In genomic region chr3:122389892-122390291, GRCh38 we compare ENCODE assay signal across 16 cellular contexts. TPM values are rescaled to one million over a fixed set of nuclear protein-coding genes. Genes with fewer than 3 reads are reported as not detected.
DNase-seq lines count a peak whose midpoint lies in the region; ATAC-seq and TF ChIP-seq lines count a peak whose summit lies in the region.
"Had no signal": no experiment of that assay in that cellular context is flagged by ENCODE, and none has a peak within 500 bp of the region (broad histone marks: within the 10 kb centered on the region; RNA-seq: fewer than 3 reads in every experiment).

No MANE protein-coding gene starts in this region.

- DNase-seq in heart right ventricle (no peak), right atrium auricular region (ENCODE audit: low spot score) (no peak), adrenal gland (no peak), left lobe of liver (ENCODE audit: low spot score) (no peak), iPS-NIHi7 (ENCODE audit: extremely low spot score) (no peak)
- DNase-seq: CD8-positive, alpha-beta T cell; COR-L47; DMS153; DMS79 treated with DMSO at 0.1 percent for 48 hours; EL; GOT3; H9 had no signal

- H3K4me3 Mint-ChIP-seq in stimulated activated memory B cell treated with anti-CD40 and anti-IgM and Interleukin-4, amounts not matched to agents 10 μg/mL and 1 μg/mL and 100 μg/mL, for 72 hours: no peak overlapping the region
- H3K4me3 Mint-ChIP-seq: B cell; CD14-positive monocyte; CD8-positive, alpha-beta T cell; H9 had no signal

- peaks cover 23% of the 10 kb centered on the region for H3K4me1 Mint-ChIP-seq in stimulated activated memory B cell treated with anti-CD40 and anti-IgM and Interleukin-4, amounts not matched to agents 10 μg/mL and 1 μg/mL and 100 μg/mL, for 72 hours

- H3K27me3 Mint-ChIP-seq in stimulated activated memory B cell treated with anti-CD40 and anti-IgM and Interleukin-4, amounts not matched to agents 10 μg/mL and 1 μg/mL and 100 μg/mL, for 72 hours: no peaks in the 10 kb centered on the region
- H3K27me3 Mint-ChIP-seq: B cell had no signal

- WGBS in heart right ventricle, 2 donors: 81 to 85% methylated on average over 4 of the region's 4 CpGs
- WGBS in adrenal gland, 4 donors: 79 to 86% (median 82%) methylated on average over 4 of the region's 4 CpGs

- intact Hi-C loops in heart right ventricle (cut with DNase I) (loop anchor here in 8 of 10 donors (5.0 to 10.0 kb wide), 6 partner anchors 285 to 405 kb away; partner anchors contain the start of genes PARP14 (in 4 of the 8), HSPBAP1 (in 1 of the 8) and SLC49A4 (in 1 of the 8)), adrenal gland (cut with DNase I) (loop anchor here in 1 of 2 donors (10.0 kb wide), 1 partner anchor 295 kb away; the partner anchor contains the start of gene PARP14)

- ATAC-seq in heart right ventricle (no peak), left lobe of liver (peak; percentile 30), HG03196 (IDR thresholded peaks at IDR 0.05; ENCODE audit: unreplicated experiment) (no peak)
- ATAC-seq in stimulated activated memory B cell treated with anti-CD40 and anti-IgM and Interleukin-4, amounts not matched to agents 10 μg/mL and 1 μg/mL and 100 μg/mL, for 72 hours: no peak
- ATAC-seq: CD8-positive, alpha-beta T cell had no signal

- H3K4me1 ChIP-seq in heart right ventricle (peaks cover 0 to 63% (median 17%) of the 10 kb centered on the region in 9 donors), right atrium auricular region (peaks cover 0 to 32% of the 10 kb centered on the region in 2 donors), adrenal gland (replicated peaks in 1 of 2) (peaks cover 17 to 52% of the 10 kb centered on the region in 2 donors)

- H3K36me3 Mint-ChIP-seq in stimulated activated memory B cell treated with anti-CD40 and anti-IgM and Interleukin-4, amounts not matched to agents 10 μg/mL and 1 μg/mL and 100 μg/mL, for 72 hours: peaks cover 28% of the 10 kb centered on the region

- H3K27ac ChIP-seq in heart right ventricle: peak overlapping the region in 6 of 10 donors; percentile 32 to 64 (median 44)
- H3K27ac ChIP-seq in right atrium auricular region: no peak overlapping the region
- peak overlapping the region in 3 of 5 donors; percentile 39 to 67 (median 60) for H3K27ac ChIP-seq in adrenal gland

- H3K27me3 ChIP-seq in heart right ventricle (no peaks in the 10 kb centered on the region), right atrium auricular region (no peaks in the 10 kb centered on the region), adrenal gland (no peaks in the 10 kb centered on the region)

- H3K9me3 ChIP-seq in heart right ventricle (no peaks in the 10 kb centered on the region), right atrium auricular region (no peaks in the 10 kb centered on the region), adrenal gland (replicated peaks in 1 of 3) (no peaks in the 10 kb centered on the region)

- H3K4me3 ChIP-seq in heart right ventricle (no peak overlapping the region), right atrium auricular region (no peak overlapping the region), adrenal gland (no peak overlapping the region)

- TF ChIP-seq CTCF in heart right ventricle (IDR thresholded peaks at IDR 0.05): no peak
- no peak for TF ChIP-seq CTCF in right atrium auricular region (IDR thresholded peaks at IDR 0.05)
- no peak for TF ChIP-seq CTCF in adrenal gland (IDR thresholded peaks at IDR 0.05)

- H3K36me3 ChIP-seq in heart right ventricle (peaks cover 0 to 26% (median 0%) of the 10 kb centered on the region in 9 donors), right atrium auricular region (no peaks in the 10 kb centered on the region), adrenal gland (replicated peaks in 1 of 2) (no peaks in the 10 kb centered on the region)

- H3K9me3 Mint-ChIP-seq in stimulated activated memory B cell treated with anti-CD40 and anti-IgM and Interleukin-4, amounts not matched to agents 10 μg/mL and 1 μg/mL and 100 μg/mL, for 72 hours: no peaks in the 10 kb centered on the region
- H3K9me3 Mint-ChIP-seq: CD14-positive monocyte; CD8-positive, alpha-beta T cell; H9 had no signal

- H3K27ac Mint-ChIP-seq in stimulated activated memory B cell treated with anti-CD40 and anti-IgM and Interleukin-4, amounts not matched to agents 10 μg/mL and 1 μg/mL and 100 μg/mL, for 72 hours: peak overlapping the region; percentile 13
- H3K27ac Mint-ChIP-seq: B cell; CD14-positive monocyte; CD8-positive, alpha-beta T cell; H9 had no signal

- TF ChIP-seq POLR2A in adrenal gland (IDR thresholded peaks at IDR 0.05): no peak

RNA-seq across cellular contexts. Expression of gene FAM162A, which starts 5.9 kb away (rescaled TPM):
- total RNA-seq in heart right ventricle: 100 to 1,000 TPM; 111 to 162 (median 131) TPM
- polyA plus RNA-seq in heart right ventricle: 100 to 1,000 TPM; 176 to 219 TPM
- total RNA-seq in right atrium auricular region: 10 to 100 TPM; 55.3 to 88.4 TPM
- total RNA-seq in adrenal gland: 100 to 1,000 TPM in 1 of 8 donors, 10 to 100 TPM in 7; 36.2 to 158 (median 67.7) TPM
- 100 to 1,000 TPM in 2 of 3 donors, 10 to 100 TPM in 1; 96.0 to 287 (median 269) TPM for polyA plus RNA-seq in adrenal gland
- 49.9 TPM for total RNA-seq in left lobe of liver

RNA-seq across cellular contexts. Expression of gene MIX23, which starts 6.9 kb away (rescaled TPM):
- total RNA-seq in heart right ventricle (10 to 100 TPM; 23.8 to 42.3 (median 28.5) TPM), right atrium auricular region (10 to 100 TPM; 15.5 to 19.5 TPM), adrenal gland (10 to 100 TPM; 10.6 to 44.4 (median 32.5) TPM), left lobe of liver (19.1 TPM)
- polyA plus RNA-seq in heart right ventricle (10 to 100 TPM; 47.7 to 58.4 TPM), adrenal gland (100 to 1,000 TPM in 1 of 3 donors, 10 to 100 TPM in 2; 49.8 to 118 (median 57.4) TPM)

RNA-seq across cellular contexts. Expression of gene WDR5B, which starts 26.0 kb away (rescaled TPM):
- total RNA-seq in heart right ventricle (1 to 10 TPM; 2.1 to 3.9 (median 2.9) TPM), right atrium auricular region (1 to 10 TPM; 1.6 to 2.7 TPM), adrenal gland (10 to 100 TPM in 1 of 8 donors, 1 to 10 TPM in 7; 3.6 to 10.3 (median 6.7) TPM), left lobe of liver (2.3 TPM)
- polyA plus RNA-seq in heart right ventricle (1 to 10 TPM; 1.8 TPM), adrenal gland (1 to 10 TPM; 3.0 to 7.9 (median 3.3) TPM)

Comparison
In these comparisons a context has a peak if more than half of its experiments do, and no peak if none do; other contexts are left out.
1. H3K27ac ChIP-seq: peak in heart right ventricle (6 of 10) and adrenal gland (3 of 5); none in right atrium auricular region (0 of 2).